In genomic region chr2:152407806-152408205, GRCh38 we compare ENCODE assay signal across 11 cellular contexts.
DNase-seq lines count a peak whose midpoint lies in the region; ATAC-seq and TF ChIP-seq lines count a peak whose summit lies in the region.
"Had no signal": no experiment of that assay in that cellular context is flagged by ENCODE, and none has a peak within 500 bp of the region (broad histone marks: within the 10 kb centered on the region; RNA-seq: fewer than 3 reads in every experiment).

No MANE protein-coding gene starts in this region.

- H3K4me3 ChIP-seq in left ventricle myocardium inferior (no peak overlapping the region), right cardiac atrium (ENCODE audit: low read length) (no peak overlapping the region), breast epithelium (peak overlapping the region in 1 of 3 donors; percentile 51), muscle layer of duodenum (ENCODE audit: low read depth in 1 of 2, low read length in 2 of 2) (no peak overlapping the region)
- H3K4me3 ChIP-seq: PC-9, testis had no signal

- H3K27me3 ChIP-seq in left ventricle myocardium inferior (ENCODE audit: low read depth) (no peaks in the 10 kb centered on the region), right cardiac atrium (ENCODE audit: control insufficient read depth, insufficient read depth) (no peaks in the 10 kb centered on the region), breast epithelium (no peaks in the 10 kb centered on the region), muscle layer of duodenum (ENCODE audit: low read depth, low read length) (no peaks in the 10 kb centered on the region)
- H3K27me3 ChIP-seq: testis had no signal

- intact Hi-C loops in left ventricle myocardium inferior (cut with micrococcal nuclease), result no loop called here
- intact Hi-C loops in right cardiac atrium (cut with DNase I), result no loop called here
- intact Hi-C loops in breast epithelium (cut with DNase I; ENCODE audit: low total_unique reads), result no loop called here

- TF ChIP-seq POLR2A in breast epithelium (IDR thresholded peaks at IDR 0.05) (no peak), GM18505 (IDR thresholded peaks at IDR 0.05; ENCODE audit: borderline replicate concordance, extremely low read depth, insufficient read depth, insufficient read length) (no peak)

- H3K27ac ChIP-seq in left ventricle myocardium inferior (replicated peaks) (peak overlapping the region; percentile 70), right cardiac atrium (ENCODE audit: low read length) (no peak overlapping the region), breast epithelium (peak overlapping the region; percentile 9 to 40), muscle layer of duodenum (ENCODE audit: low read length) (peak overlapping the region; percentile 32)
- H3K27ac ChIP-seq: PC-9 had no signal

- peaks cover 65% of the 10 kb centered on the region for H3K4me1 ChIP-seq in left ventricle myocardium inferior
- peaks cover 4% of the 10 kb centered on the region for H3K4me1 ChIP-seq in right cardiac atrium (ENCODE audit: control insufficient read depth, insufficient read depth, low read length)
- H3K4me1 ChIP-seq in breast epithelium, result peaks cover 0 to 10% of the 10 kb centered on the region in 2 donors
- H3K4me1 ChIP-seq in muscle layer of duodenum (ENCODE audit: control insufficient read depth in 1 of 2, insufficient read depth in 2 of 2, low read length in 2 of 2), result peaks cover 4 to 7% of the 10 kb centered on the region in 2 donors

- H3K9me3 ChIP-seq in left ventricle myocardium inferior (replicated peaks) (no peaks in the 10 kb centered on the region), right cardiac atrium (ENCODE audit: control insufficient read depth, low read length) (no peaks in the 10 kb centered on the region), breast epithelium (no peaks in the 10 kb centered on the region), muscle layer of duodenum (ENCODE audit: control insufficient read depth in 1 of 2, low read length in 2 of 2) (no peaks in the 10 kb centered on the region)
- H3K9me3 ChIP-seq: testis had no signal

- DNase-seq in left ventricle myocardium inferior (no peak), right cardiac atrium (no peak), breast epithelium (ENCODE audit: low spot score in 2 of 2) (no peak), OCI-M1 (lab: John Stamatoyannopoulos, UW) (no peak), DMS114 treated with DMSO at 0.1 percent for 48 hours (lab: John Stamatoyannopoulos, UW; ENCODE audit: unreplicated experiment) (no peak)
- DNase-seq in effector CD8-positive, alpha-beta T cell (lab: John Stamatoyannopoulos, UW), result no peak
- DNase-seq: stimulated activated CD4-positive, alpha-beta T cell treated with anti-CD3 and anti-CD28 coated beads, Interleukin-2, amount 100 ng/mL, for 48 hours had no signal

- H3K36me3 ChIP-seq in left ventricle myocardium inferior (no peaks in the 10 kb centered on the region), breast epithelium (no peaks in the 10 kb centered on the region), muscle layer of duodenum (ENCODE audit: control insufficient read depth in 1 of 2, insufficient read depth in 2 of 2, low read length in 2 of 2) (no peaks in the 10 kb centered on the region)

- ATAC-seq in right cardiac atrium, result no peak
- ATAC-seq in GM18505 (IDR thresholded peaks at IDR 0.05; ENCODE audit: unreplicated experiment), result no peak

- 88% methylated on average over 1 of the region's 1 CpG for WGBS in right cardiac atrium

- TF ChIP-seq CTCF in left ventricle myocardium inferior (IDR thresholded peaks at IDR 0.05; ENCODE audit: borderline replicate concordance) (no peak), breast epithelium (IDR thresholded peaks at IDR 0.05) (no peak)
